Comparison of ENCODE assay signal across 25 cellular contexts in genomic region chr7:111780527-111780926, GRCh38.
"Had no signal": no experiment of that assay in that cellular context is flagged by ENCODE, and none has a peak within 500 bp of the region (broad histone marks: within the 10 kb centered on the region; RNA-seq: fewer than 3 reads in every experiment).

No MANE protein-coding gene starts in this region.

- DNase-seq: activated CD4-positive, alpha-beta T cell treated with anti-CD3 and anti-CD28 coated beads, Interleukin-2, amount 50 U/mL, for 1 hour; activated CD4-positive, CD25-positive, alpha-beta regulatory T cell treated with anti-CD3 and anti-CD28 coated beads, Interleukin-2, amount 50 U/mL, for 72 hours; activated CD8-positive, alpha-beta memory T cell treated with anti-CD3 and anti-CD28 coated beads, Interleukin-2, amount 50 U/mL, for 4 hours; activated naive CD4-positive, alpha-beta T cell treated with anti-CD3 and anti-CD28 coated beads for 36 hours; activated T-cell treated with anti-CD3 and anti-CD28 coated beads, Interleukin-2, amount 50 U/mL, for 4 hours; anterior cingulate cortex; central memory CD4-positive, alpha-beta T cell; erythroblast; foreskin melanocyte; glutamatergic neuron; hippocampal formation; left cardiac atrium; lower lobe of right lung; naive thymus-derived CD8-positive, alpha-beta T cell; pancreas; right lobe of liver; small intestine; stimulated activated CD4-positive, alpha-beta T cell treated with anti-CD3 and anti-CD28 coated beads, Interleukin-15, amount 100 ng/mL, for 24 hours; stimulated activated CD4-positive, alpha-beta T cell treated with anti-CD3 and anti-CD28 coated beads, Interleukin-2, amount 100 ng/mL, for 48 hours; stimulated activated naive CD8-positive, alpha-beta T cell treated with anti-CD3 and anti-CD28 coated beads, Interleukin-15, amount 100 ng/mL, for 72 hours; trophoblast cell had no signal

- H3K4me3 ChIP-seq: lower lobe of right lung, pancreas, right lobe of liver had no signal

- H3K9me3 ChIP-seq: pancreas, right lobe of liver had no signal

- H3K36me3 ChIP-seq: pancreas, right lobe of liver had no signal

- FAIRE-seq: colon, endometrium, islet of Langerhans, pancreas, small intestine had no signal

- H3K4me1 ChIP-seq: lower lobe of right lung, pancreas, right lobe of liver had no signal

- H3K27me3 ChIP-seq: pancreas, right lobe of liver had no signal

- H3K27ac ChIP-seq: lower lobe of right lung, pancreas, right lobe of liver, VCaP had no signal

- ATAC-seq: activated T-cell treated with anti-CD3 and anti-CD28 coated beads, Interleukin-2, amount 50 U/mL, for 4 hours; left cardiac atrium; lower lobe of right lung; naive thymus-derived CD8-positive, alpha-beta T cell; pancreas; right lobe of liver; stimulated activated naive CD8-positive, alpha-beta T cell treated with anti-CD3 and anti-CD28 coated beads, Interleukin-15, amount 100 ng/mL, for 72 hours had no signal
